In genomic region chr1:107782192-107782845, GRCh38 we compare ENCODE assay signal across 8 cellular contexts.
DNase-seq lines count a peak whose midpoint lies in the region; ATAC-seq and TF ChIP-seq lines count a peak whose summit lies in the region.

No MANE protein-coding gene starts in this region.

- no peaks in the 10 kb centered on the region for H3K9me3 Mint-ChIP-seq in CD4-positive, CD25-positive, alpha-beta regulatory T cell
- H3K9me3 Mint-ChIP-seq in activated T-cell treated with anti-CD3 and anti-CD28 coated beads, Interleukin-2, amount 50 U/mL, for 4 hours: no peaks in the 10 kb centered on the region

- H3K36me3 ChIP-seq in CD4-positive, CD25-positive, alpha-beta regulatory T cell (ENCODE audit: control insufficient read depth, insufficient read depth, low read length): peaks cover 6% of the 10 kb centered on the region

- no peak overlapping the region for H3K27ac ChIP-seq in CD4-positive, CD25-positive, alpha-beta regulatory T cell (ENCODE audit: insufficient read depth, low read length, poor library complexity, severe bottlenecking)

- DNase-seq in CD4-positive, CD25-positive, alpha-beta regulatory T cell: peak; percentile 34 to 76 (median 71)
- DNase-seq in GM13976 (ENCODE audit: low spot score): no peak
- DNase-seq in NCI-H2227 treated with DMSO at 0.1 percent for 48 hours (lab: John Stamatoyannopoulos, UW): peak; percentile 31
- DNase-seq in activated T-cell treated with anti-CD3 and anti-CD28 coated beads, Interleukin-2, amount 50 U/mL, for 4 hours: peak; percentile 32
- DNase-seq in glomerular visceral epithelial cell (ENCODE audit: extremely low spot score): peak; percentile 56
- peak; percentile 54 for DNase-seq in putamen (ENCODE audit: low spot score)

- in situ Hi-C loops in GM13976 (cut with MboI; ENCODE audit: low sequenced_read_pairs, unreplicated experiment): no loop called here

- peaks cover 35 to 50% (median 43%) of the 10 kb centered on the region in 4 donors for H3K4me1 Mint-ChIP-seq in CD4-positive, CD25-positive, alpha-beta regulatory T cell
- H3K4me1 Mint-ChIP-seq in activated T-cell treated with anti-CD3 and anti-CD28 coated beads, Interleukin-2, amount 50 U/mL, for 4 hours (ENCODE audit: low read depth): peaks cover 38% of the 10 kb centered on the region

- H3K4me1 ChIP-seq in CD4-positive, CD25-positive, alpha-beta regulatory T cell (ENCODE audit: control insufficient read depth, insufficient read depth, low read length, poor library complexity, severe bottlenecking): peaks cover 34% of the 10 kb centered on the region

- peak; percentile 44 for TF ChIP-seq CTCF in GM13976 (IDR thresholded peaks at IDR 0.05; ENCODE audit: borderline replicate concordance, control extremely low read depth, extremely low read depth, insufficient read depth, missing control alignments)

- no peaks in the 10 kb centered on the region for H3K27me3 ChIP-seq in CD4-positive, CD25-positive, alpha-beta regulatory T cell (ENCODE audit: control insufficient read depth, insufficient read depth, low read length)

- no peaks in the 10 kb centered on the region for H3K9me3 ChIP-seq in CD4-positive, CD25-positive, alpha-beta regulatory T cell (ENCODE audit: control insufficient read depth in 2 of 2, low read length in 2 of 2)

- peaks cover under 1% of the 10 kb centered on the region for H3K36me3 Mint-ChIP-seq in CD4-positive, CD25-positive, alpha-beta regulatory T cell
- H3K36me3 Mint-ChIP-seq in activated T-cell treated with anti-CD3 and anti-CD28 coated beads, Interleukin-2, amount 50 U/mL, for 4 hours (ENCODE audit: insufficient read depth): peaks cover 1% of the 10 kb centered on the region

- H3K27ac Mint-ChIP-seq in CD4-positive, CD25-positive, alpha-beta regulatory T cell: no peak overlapping the region

- H3K4me3 Mint-ChIP-seq in CD4-positive, CD25-positive, alpha-beta regulatory T cell: peak overlapping the region in 2 of 4 donors; percentile 16 to 22
- no peak overlapping the region for H3K4me3 Mint-ChIP-seq in activated T-cell treated with anti-CD3 and anti-CD28 coated beads, Interleukin-2, amount 50 U/mL, for 4 hours

- no peak for ATAC-seq in CD4-positive, CD25-positive, alpha-beta regulatory T cell (ENCODE audit: low read depth in 2 of 2)
- ATAC-seq in activated T-cell treated with anti-CD3 and anti-CD28 coated beads, Interleukin-2, amount 50 U/mL, for 4 hours: peak; percentile 42 to 47
- ATAC-seq in HG03457 (IDR thresholded peaks at IDR 0.05; ENCODE audit: unreplicated experiment) (no peak), GM21390 (IDR thresholded peaks at IDR 0.05; ENCODE audit: unreplicated experiment) (no peak)

- no peaks in the 10 kb centered on the region for H3K27me3 Mint-ChIP-seq in CD4-positive, CD25-positive, alpha-beta regulatory T cell
- H3K27me3 Mint-ChIP-seq in activated T-cell treated with anti-CD3 and anti-CD28 coated beads, Interleukin-2, amount 50 U/mL, for 4 hours (ENCODE audit: low read depth): no peaks in the 10 kb centered on the region

- H3K4me3 ChIP-seq in CD4-positive, CD25-positive, alpha-beta regulatory T cell (ENCODE audit: low read depth, low read length): no peak overlapping the region

Comparison
In these comparisons a context has a peak if more than half of its experiments do, and no peak if none do; other contexts are left out.
1. ATAC-seq: peak in activated T-cell treated with anti-CD3 and anti-CD28 coated beads, Interleukin-2, amount 50 U/mL, for 4 hours (2 of 2); none in CD4-positive, CD25-positive, alpha-beta regulatory T cell (0 of 2), HG03457 (single experiment) and GM21390 (single experiment).